Comparison of ENCODE assay signal across 25 cellular contexts in the genomic region with DNA sequence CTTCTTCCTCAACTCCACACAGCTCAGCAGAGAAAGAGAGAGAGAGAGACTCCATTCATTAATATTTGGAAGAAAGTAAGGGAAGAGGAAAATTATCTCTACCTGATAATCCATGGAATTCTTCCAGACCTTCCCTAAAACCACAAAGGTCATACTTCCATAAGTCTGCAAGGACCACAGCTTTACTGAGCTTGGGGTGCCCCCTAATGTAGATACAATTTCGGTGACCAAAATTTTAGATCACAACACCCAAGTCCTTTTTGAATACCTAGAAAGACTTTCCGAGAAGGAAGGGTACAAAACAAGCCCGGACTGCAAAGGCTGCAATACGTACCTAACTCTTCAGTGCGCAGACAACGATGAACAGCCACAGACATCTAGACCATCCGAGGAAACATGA.
"Had no signal": no experiment of that assay in that cellular context is flagged by ENCODE, and none has a peak within 500 bp of the region (broad histone marks: within the 10 kb centered on the region; RNA-seq: fewer than 3 reads in every experiment).

No MANE protein-coding gene starts in this region.

- H3K4me1 ChIP-seq: adrenal gland, ascending aorta, gastrocnemius medialis, pancreas, psoas muscle, right atrium auricular region, upper lobe of right lung had no signal

- H3K27ac ChIP-seq: adrenal gland, ascending aorta, gastrocnemius medialis, neutrophil, pancreas, psoas muscle, right atrium auricular region, thyroid gland, upper lobe of right lung, WERI-Rb-1 had no signal

- ATAC-seq: activated CD8-positive, alpha-beta T cell treated with anti-CD3 and anti-CD28 coated beads for 36 hours; esophagus mucosa; gastrocnemius medialis; left ventricle myocardium superior; natural killer cell treated with Interleukin-12 subunit alpha and Interleukin-12 subunit beta and Interleukin-15 and Interleukin-18, amount 100 ng/mL, for 72 hours; psoas muscle; upper lobe of right lung had no signal

- H3K4me3 Mint-ChIP-seq: activated CD4-positive, alpha-beta T cell treated with anti-CD3 and anti-CD28 coated beads, Interleukin-2, amount 10 ng/mL, durations not matched to agents 7 days and 5 days; activated CD8-positive, alpha-beta T cell treated with anti-CD3 and anti-CD28 coated beads for 36 hours; activated naive CD8-positive, alpha-beta T cell; natural killer cell treated with Interleukin-12 subunit alpha and Interleukin-12 subunit beta and Interleukin-15 and Interleukin-18, amount 100 ng/mL, for 72 hours; stimulated activated naive CD8-positive, alpha-beta T cell treated with anti-CD3 and anti-CD28 coated beads, Interleukin-15, Interleukin-2, amounts not matched to agents 100 ng/mL and 50 ng/mL, for 24 hours; T-helper 2 cell treated with Interferon-gamma antibody and Interleukin-4, amounts not matched to agents 5 μg/mL and 100 μg/mL, for 36 hours had no signal

- H3K27me3 ChIP-seq: adrenal gland, ascending aorta, gastrocnemius medialis, neutrophil, pancreas, right atrium auricular region, thyroid gland, upper lobe of right lung had no signal

- H3K4me1 Mint-ChIP-seq: activated CD4-positive, alpha-beta T cell treated with anti-CD3 and anti-CD28 coated beads, Interleukin-2, amount 10 ng/mL, durations not matched to agents 7 days and 5 days had no signal

- DNase-seq: activated CD4-positive, alpha-beta T cell treated with anti-CD3 and anti-CD28 coated beads, Interleukin-2, amount 10 ng/mL, durations not matched to agents 7 days and 5 days; activated CD4-positive, CD25-positive, alpha-beta regulatory T cell treated with anti-CD3 and anti-CD28 coated beads, Interleukin-2, amount 50 U/mL, for 72 hours; activated CD8-positive, alpha-beta T cell treated with anti-CD3 and anti-CD28 coated beads for 36 hours; activated gamma-delta T cell treated with Interleukin-2 at 50 U/mL for 16 hours; adrenal gland; central memory CD4-positive, alpha-beta T cell; effector memory CD4-positive, alpha-beta T cell; gastrocnemius medialis; hippocampal formation; left ventricle myocardium superior; pancreas; psoas muscle; stimulated activated CD4-positive, alpha-beta T cell treated with anti-CD3 and anti-CD28 coated beads, Interleukin-12 subunit alpha, Interleukin-12 subunit beta, amount 100 ng/mL, for 4 hours; substantia nigra; thyroid gland; upper lobe of right lung; WERI-Rb-1 had no signal

- H3K27ac Mint-ChIP-seq: activated CD4-positive, alpha-beta T cell treated with anti-CD3 and anti-CD28 coated beads, Interleukin-2, amount 10 ng/mL, durations not matched to agents 7 days and 5 days; activated CD8-positive, alpha-beta T cell treated with anti-CD3 and anti-CD28 coated beads for 36 hours; activated naive CD8-positive, alpha-beta T cell; natural killer cell treated with Interleukin-12 subunit alpha and Interleukin-12 subunit beta and Interleukin-15 and Interleukin-18, amount 100 ng/mL, for 72 hours; stimulated activated naive CD8-positive, alpha-beta T cell treated with anti-CD3 and anti-CD28 coated beads, Interleukin-15, Interleukin-2, amounts not matched to agents 100 ng/mL and 50 ng/mL, for 24 hours; T-helper 2 cell treated with Interferon-gamma antibody and Interleukin-4, amounts not matched to agents 5 μg/mL and 100 μg/mL, for 36 hours had no signal

- H3K36me3 Mint-ChIP-seq: activated naive CD8-positive, alpha-beta T cell; natural killer cell treated with Interleukin-12 subunit alpha and Interleukin-12 subunit beta and Interleukin-15 and Interleukin-18, amount 100 ng/mL, for 72 hours had no signal

- H3K9me3 ChIP-seq: adrenal gland, ascending aorta, gastrocnemius medialis, neutrophil, pancreas, psoas muscle, right atrium auricular region, thyroid gland, upper lobe of right lung had no signal

- H3K4me3 ChIP-seq: adrenal gland, ascending aorta, gastrocnemius medialis, pancreas, psoas muscle, right atrium auricular region, thyroid gland, upper lobe of right lung had no signal

- H3K9me3 Mint-ChIP-seq: activated CD4-positive, alpha-beta T cell treated with anti-CD3 and anti-CD28 coated beads, Interleukin-2, amount 10 ng/mL, durations not matched to agents 7 days and 5 days had no signal

- H3K36me3 ChIP-seq: adrenal gland, ascending aorta, gastrocnemius medialis, neutrophil, pancreas, right atrium auricular region, thyroid gland, upper lobe of right lung, WERI-Rb-1 had no signal

- H3K27me3 Mint-ChIP-seq: activated CD4-positive, alpha-beta T cell treated with anti-CD3 and anti-CD28 coated beads, Interleukin-2, amount 10 ng/mL, durations not matched to agents 7 days and 5 days; activated CD8-positive, alpha-beta T cell treated with anti-CD3 and anti-CD28 coated beads for 36 hours; activated naive CD8-positive, alpha-beta T cell; natural killer cell treated with Interleukin-12 subunit alpha and Interleukin-12 subunit beta and Interleukin-15 and Interleukin-18, amount 100 ng/mL, for 72 hours; stimulated activated naive CD8-positive, alpha-beta T cell treated with anti-CD3 and anti-CD28 coated beads, Interleukin-15, Interleukin-2, amounts not matched to agents 100 ng/mL and 50 ng/mL, for 24 hours had no signal
